8 cellular contexts compared by ENCODE assay signal in the genomic region with DNA sequence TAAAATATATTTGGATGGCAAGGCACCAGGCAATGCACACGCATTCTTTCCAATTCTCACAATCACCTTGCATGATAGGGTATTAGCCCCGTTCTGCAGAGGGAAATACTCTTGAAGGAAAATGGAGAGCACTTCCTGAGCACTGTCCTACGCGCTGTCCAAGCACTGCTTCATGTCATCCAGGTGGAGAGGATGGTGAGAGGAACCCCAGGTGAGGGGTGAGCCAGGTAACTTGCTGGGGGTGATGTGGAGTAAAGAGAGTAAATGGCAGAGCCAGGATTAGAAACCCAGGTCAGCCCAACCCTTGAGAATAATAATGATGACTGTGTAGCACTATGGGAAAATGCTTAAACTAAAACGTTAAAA. TPM values are rescaled to one million over a fixed set of nuclear protein-coding genes. Genes with fewer than 3 reads are reported as not detected.
DNase-seq lines count a peak whose midpoint lies in the region; ATAC-seq and TF ChIP-seq lines count a peak whose summit lies in the region.

No MANE protein-coding gene starts in this region.

- H3K27me3 Mint-ChIP-seq in MCF 10A (ENCODE audit: insufficient read depth, unreplicated experiment), result no peaks in the 10 kb centered on the region
- H3K27me3 Mint-ChIP-seq in mesothelial cell of epicardium (ENCODE audit: low read depth), result no peaks in the 10 kb centered on the region

- TF ChIP-seq RAD21 in HCT116 (IDR thresholded peaks at IDR 0.05; ENCODE audit: low read depth), result no peak

- intact Hi-C loops in HCT116 (cut with micrococcal nuclease), result no loop called here
- intact Hi-C loops in MCF 10A (cut with micrococcal nuclease), result loop anchor here (2.0 kb wide), 1 partner anchor 21 kb away; no protein-coding TSS in a partner anchor

- no peaks in the 10 kb centered on the region for H3K9me3 Mint-ChIP-seq in MCF 10A (ENCODE audit: unreplicated experiment)
- H3K9me3 Mint-ChIP-seq in mesothelial cell of epicardium, result no peaks in the 10 kb centered on the region

- no peaks in the 10 kb centered on the region for H3K36me3 ChIP-seq in HCT116 (ENCODE audit: control insufficient read depth in 1 of 2, insufficient read depth in 2 of 2, low read length in 2 of 2)

- peaks cover 38% of the 10 kb centered on the region in 2 experiments for H3K4me1 ChIP-seq in HCT116 (ENCODE audit: control insufficient read depth in 1 of 2, insufficient read depth in 2 of 2, low read length in 2 of 2)

- POLR2A ChIA-PET in HCT116 (lab: Charles Lee) (interaction anchor here (0.6 to 4.1 kb wide), 13 partner anchors 8 to 401 kb away, joined by 3 to 33 read pairs (median 3); a partner anchor contains a TSS), MCF 10A (lab: Yijun Ruan, JAX) (interaction anchor here (0.6 to 4.8 kb wide), 21 partner anchors 13 to 367 kb away, joined by 3 to 85 read pairs (median 7); a partner anchor contains a TSS)

- peak overlapping the region; percentile 51 to 88 for H3K4me3 ChIP-seq in HCT116 (replicated peaks in 1 of 2; ENCODE audit: low read depth in 1 of 2, low read length in 2 of 2)

- peak overlapping the region; percentile 81 for H3K9ac ChIP-seq in HCT116 (ENCODE audit: low read length)

- RAD21 ChIA-PET in HCT116 (lab: Charles Lee; ENCODE audit: low non-redundant PET in 1 of 2, low total read pairs in 2 of 2, uncharacterized antibody in 2 of 2, unreplicated experiment in 2 of 2), result no interaction called here

- peaks cover 36% of the 10 kb centered on the region for H3K79me2 ChIP-seq in HCT116 (ENCODE audit: insufficient read depth, low read length)

- H3K4me1 Mint-ChIP-seq in MCF 10A (ENCODE audit: insufficient read depth, unreplicated experiment) (peaks cover 23% of the 10 kb centered on the region), mesothelial cell of epicardium (peaks cover 28% of the 10 kb centered on the region)

- CTCF ChIA-PET in HCT116 (lab: Charles Lee) (interaction anchor here (0.7 to 1.5 kb wide), 2 partner anchors 74 to 85 kb away, joined by 3 read pairs; no protein-coding TSS in a partner anchor), MCF 10A (lab: Yijun Ruan, JAX) (interaction anchor here (1.0 kb wide), 1 partner anchor 26 kb away, joined by 4 read pairs; no protein-coding TSS in a partner anchor)

- H3K9me2 ChIP-seq in HCT116 (ENCODE audit: insufficient read depth), result no peaks in the 10 kb centered on the region

- H3K9me3 ChIP-seq in HCT116 (ENCODE audit: control insufficient read depth in 1 of 2, insufficient read depth in 1 of 2, low read depth in 1 of 2, low read length in 2 of 2), result no peaks in the 10 kb centered on the region

- no peak for TF ChIP-seq POLR2A in HCT116 (IDR thresholded peaks at IDR 0.05; ENCODE audit: borderline replicate concordance, extremely low read depth, insufficient read depth, insufficient read length)

- H3K27ac ChIP-seq in 22Rv1, result peak overlapping the region; percentile 59
- no peak overlapping the region for H3K27ac ChIP-seq in HCT116 (ENCODE audit: low read depth, low read length)

- H3K36me3 Mint-ChIP-seq in MCF 10A (ENCODE audit: insufficient read depth, unreplicated experiment) (no peaks in the 10 kb centered on the region), mesothelial cell of epicardium (no peaks in the 10 kb centered on the region)

- H2AFZ ChIP-seq in HCT116 (ENCODE audit: low read depth, low read length, poor library complexity, severe bottlenecking), result no peak overlapping the region

- H3K4me2 ChIP-seq in HCT116 (ENCODE audit: low read length), result peak overlapping the region; percentile 80

- ATAC-seq in HCT116 (no peak), GM18873 (IDR thresholded peaks at IDR 0.05; ENCODE audit: low FRiP score, unreplicated experiment) (no peak), HG03378 (IDR thresholded peaks at IDR 0.05; ENCODE audit: unreplicated experiment) (no peak)

- BruUV-seq in HCT116 (replicated peaks; lab: Mats Ljungman, UMichigan), result TSS peak; percentile 97
- TSS peak; percentile 95 for BruUV-seq in MCF 10A (replicated peaks; lab: Mats Ljungman, UMichigan)

- peak overlapping the region; percentile 92 for H3K27ac Mint-ChIP-seq in MCF 10A (ENCODE audit: low read depth, unreplicated experiment)
- H3K27ac Mint-ChIP-seq in mesothelial cell of epicardium, result peak overlapping the region; percentile 86

- H4K20me1 ChIP-seq in HCT116 (ENCODE audit: insufficient read depth), result peaks cover 5% of the 10 kb centered on the region; the same call in 1 of the 2 replicates

- TF ChIP-seq CTCF in 22Rv1 (IDR thresholded peaks at IDR 0.05) (no peak), HCT116 (IDR thresholded peaks at IDR 0.05 in 2 of 3, conservative IDR thresholded peaks at IDR 0.05 in 1 of 3; ENCODE audit: borderline replicate concordance in 1 of 3, insufficient read depth in 1 of 3, low read depth in 2 of 3, low read length in 2 of 3) (no peak), MCF 10A (IDR thresholded peaks at IDR 0.05; ENCODE audit: unreplicated experiment) (no peak), mesothelial cell of epicardium (IDR thresholded peaks at IDR 0.05; ENCODE audit: unreplicated experiment) (no peak)

- H3K4me3 Mint-ChIP-seq in MCF 10A (ENCODE audit: unreplicated experiment) (peak overlapping the region; percentile 93), mesothelial cell of epicardium (peak overlapping the region; percentile 93)

- no peak for DNase-seq in HCT116 (ENCODE audit: low read depth, low spot score)
- no peak for DNase-seq in MCF 10A (ENCODE audit: unreplicated experiment)
- no peak for DNase-seq in mesothelial cell of epicardium (ENCODE audit: low spot score in 2 of 2, unreplicated experiment in 2 of 2)
- no peak for DNase-seq in 8988T
- no peak for DNase-seq in iPS-NIHi11 (ENCODE audit: low spot score)

- H3K27me3 ChIP-seq in HCT116 (ENCODE audit: insufficient read depth, low read length), result no peaks in the 10 kb centered on the region

TF ChIP-seq in HCT116, 20 proteins besides CTCF, POLR2A, EP300 and RAD21:
- TF ChIP-seq CEBPB (IDR thresholded peaks at IDR 0.05; ENCODE audit: low read depth), result no peak

RNA-seq across cellular contexts. Expression of a gene that starts 0.7 kb away (rescaled TPM):
- total RNA-seq in HCT116 (2021; ENCODE audit: unreplicated experiment) (48.2 TPM), MCF 10A (2022) (66.5 and 67.3 TPM in 2 replicates), mesothelial cell of epicardium (54.5 to 58.7 TPM (median 56.6 TPM) in 3 replicates)
- 46.6 and 48.0 TPM in 2 replicates for polyA plus RNA-seq in HCT116 (2012)
